Comparison of ENCODE assay signal across 14 cellular contexts in the genomic region with DNA sequence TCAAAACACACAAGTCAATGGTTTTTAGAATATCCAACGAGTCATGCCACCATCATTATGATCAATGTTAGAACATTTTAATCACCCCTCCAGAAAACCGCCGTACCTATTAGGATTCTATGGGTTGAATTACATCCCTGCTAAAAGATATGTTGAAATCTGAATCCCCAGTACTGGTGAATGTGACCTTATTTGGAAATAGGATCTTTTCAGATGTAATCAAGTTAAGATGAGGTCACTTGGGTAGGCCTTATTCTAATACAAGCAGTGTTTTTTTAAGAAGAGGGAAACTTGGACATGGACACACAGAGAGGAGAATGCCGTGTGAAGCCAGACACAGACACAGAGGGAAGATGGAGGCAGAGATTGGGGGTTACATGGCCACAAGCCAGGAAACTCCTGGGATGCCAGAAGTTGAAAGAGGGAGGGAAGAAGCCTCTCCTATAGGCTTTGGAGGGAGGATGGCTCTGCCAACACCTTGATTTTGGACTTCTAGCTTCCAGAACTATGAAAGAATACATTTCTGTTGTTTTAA.
"Had no signal": no experiment of that assay in that cellular context is flagged by ENCODE, and none has a peak within 500 bp of the region (broad histone marks: within the 10 kb centered on the region; RNA-seq: fewer than 3 reads in every experiment).

No MANE protein-coding gene starts in this region.

- H3K9me3 Mint-ChIP-seq: activated CD8-positive, alpha-beta T cell treated with anti-CD3 and anti-CD28 coated beads for 36 hours; activated naive CD8-positive, alpha-beta T cell treated with anti-CD3 and anti-CD28 coated beads, Interleukin-2, amount 50 U/mL, for 24 hours; activated T-helper 1 cell treated with anti-CD3 and anti-CD28 coated beads, Interleukin-12 subunit alpha, Interleukin-12 subunit beta, Interleukin-2, Interleukin-4 antibody, amounts not matched to agents 30 ng/mL and 10 ng/mL and 1 ng/mL, durations not matched to agents 14 hours and 24 hours and 36 hours; memory B cell had no signal

- H3K4me3 ChIP-seq: sigmoid colon, vagina had no signal

- H3K27ac Mint-ChIP-seq: activated CD8-positive, alpha-beta T cell treated with anti-CD3 and anti-CD28 coated beads for 36 hours; activated naive CD8-positive, alpha-beta T cell treated with anti-CD3 and anti-CD28 coated beads, Interleukin-2, amount 50 U/mL, for 24 hours; activated T-helper 1 cell treated with anti-CD3 and anti-CD28 coated beads, Interleukin-12 subunit alpha, Interleukin-12 subunit beta, Interleukin-2, Interleukin-4 antibody, amounts not matched to agents 30 ng/mL and 10 ng/mL and 1 ng/mL, durations not matched to agents 14 hours and 24 hours and 36 hours; memory B cell had no signal

- DNase-seq: activated CD4-positive, alpha-beta T cell treated with anti-CD3 and anti-CD28 coated beads for 4 hours; activated CD8-positive, alpha-beta memory T cell treated with anti-CD3 and anti-CD28 coated beads, Interleukin-2, amount 50 U/mL, for 48 hours; activated CD8-positive, alpha-beta T cell treated with anti-CD3 and anti-CD28 coated beads for 36 hours; activated naive CD4-positive, alpha-beta T cell; activated naive CD8-positive, alpha-beta T cell treated with anti-CD3 and anti-CD28 coated beads, Interleukin-2, amount 50 U/mL, for 24 hours; caudate nucleus; effector memory CD4-positive, alpha-beta T cell; islet precursor cell; sigmoid colon; stimulated activated CD4-positive, alpha-beta T cell treated with anti-CD3 and anti-CD28 coated beads, Interleukin-2, amount 100 ng/mL, for 48 hours had no signal

- ATAC-seq: activated CD8-positive, alpha-beta T cell treated with anti-CD3 and anti-CD28 coated beads for 36 hours; activated naive CD8-positive, alpha-beta T cell treated with anti-CD3 and anti-CD28 coated beads, Interleukin-2, amount 50 U/mL, for 24 hours; left lobe of liver had no signal

- H3K4me1 Mint-ChIP-seq: activated naive CD8-positive, alpha-beta T cell treated with anti-CD3 and anti-CD28 coated beads, Interleukin-2, amount 50 U/mL, for 24 hours; memory B cell had no signal

- H3K36me3 ChIP-seq: sigmoid colon, vagina had no signal

- H3K27ac ChIP-seq: sigmoid colon had no signal

- H3K4me3 Mint-ChIP-seq: activated CD8-positive, alpha-beta T cell treated with anti-CD3 and anti-CD28 coated beads for 36 hours; activated naive CD8-positive, alpha-beta T cell treated with anti-CD3 and anti-CD28 coated beads, Interleukin-2, amount 50 U/mL, for 24 hours; activated T-helper 1 cell treated with anti-CD3 and anti-CD28 coated beads, Interleukin-12 subunit alpha, Interleukin-12 subunit beta, Interleukin-2, Interleukin-4 antibody, amounts not matched to agents 30 ng/mL and 10 ng/mL and 1 ng/mL, durations not matched to agents 14 hours and 24 hours and 36 hours; memory B cell had no signal

- H3K27me3 Mint-ChIP-seq: activated CD8-positive, alpha-beta T cell treated with anti-CD3 and anti-CD28 coated beads for 36 hours had no signal

- H3K9me3 ChIP-seq: sigmoid colon, vagina had no signal

- H3K36me3 Mint-ChIP-seq: memory B cell had no signal

- H3K27me3 ChIP-seq: sigmoid colon, vagina had no signal
